In genomic region chr1:150629115-150629928, GRCh38 we compare ENCODE assay signal across 1 cellular context.
TF ChIP-seq lines count a peak whose summit lies in the region.

Gene ENSA, minus strand, starts transcription at chr1:150629612. Its CDS starts 142 bp downstream, at chr1:150629470.

TF ChIP-seq in K562, 482 proteins besides CTCF, POLR2A, EP300 and RAD21 (continued from another document and continues in another):
- no peak for TF ChIP-seq ZBTB1 (CRISPR knock-in tag; IDR thresholded peaks at IDR 0.05; ENCODE audit: borderline replicate concordance, low read depth)
- no peak for TF ChIP-seq NUFIP1 (IDR thresholded peaks at IDR 0.05; ENCODE audit: partially characterized antibody)
- TF ChIP-seq RBM17 (IDR thresholded peaks at IDR 0.05; ENCODE audit: borderline replicate concordance, low read depth, low read length): no peak
- TF ChIP-seq E2F1 (CRISPR knock-in tag; IDR thresholded peaks at IDR 0.05): 0 out of 2 replicates have a peak, but pooled peaks have one; percentile 56
- TF ChIP-seq IRF9 (tag; IDR thresholded peaks at IDR 0.05): no peak
- 0 out of 2 replicates have a peak, but pooled peaks have one; percentile 45 for TF ChIP-seq C11orf30 (IDR thresholded peaks at IDR 0.05; ENCODE audit: low read depth)
- TF ChIP-seq NR2F6 (CRISPR knock-in tag; IDR thresholded peaks at IDR 0.05): peak; percentile 84; the same call in 1 of the 2 replicates
- no peak for TF ChIP-seq ETV1 (tag; conservative IDR thresholded peaks at IDR 0.05; ENCODE audit: low read depth)
- no peak for TF ChIP-seq MCM3 (IDR thresholded peaks at IDR 0.05)
- no peak for TF ChIP-seq MECOM (CRISPR knock-in tag; IDR thresholded peaks at IDR 0.05)
- no peak for TF ChIP-seq DLX4 (CRISPR knock-in tag; IDR thresholded peaks at IDR 0.05)
- no peak for TF ChIP-seq KDM1A (IDR thresholded peaks at IDR 0.05)
- TF ChIP-seq HDAC3 (IDR thresholded peaks at IDR 0.05; ENCODE audit: borderline replicate concordance, partially characterized antibody): no peak
- TF ChIP-seq THRA (IDR thresholded peaks at IDR 0.05): no peak
- TF ChIP-seq NFE2 (IDR thresholded peaks at IDR 0.05; ENCODE audit: low read depth): no peak
- no peak for TF ChIP-seq RBM22 (IDR thresholded peaks at IDR 0.05; ENCODE audit: low read depth, low read length, poor library complexity, severe bottlenecking)
- no peak; a peak in 1 of 4 replicates for TF ChIP-seq TBL1XR1 (IDR thresholded peaks at IDR 0.05; ENCODE audit: low read length in 2 of 2)
- TF ChIP-seq CLOCK (CRISPR knock-in tag; IDR thresholded peaks at IDR 0.05; ENCODE audit: borderline replicate concordance): 0 out of 2 replicates have a peak, but pooled peaks have one; percentile 31
- TF ChIP-seq ZNF175 (CRISPR knock-in tag; IDR thresholded peaks at IDR 0.05; ENCODE audit: low read depth): no peak
- no peak; the same call in 1 of the 2 replicates for TF ChIP-seq GABPA (tag; conservative IDR thresholded peaks at IDR 0.05; ENCODE audit: low read depth)
- TF ChIP-seq HNRNPK (IDR thresholded peaks at IDR 0.05; ENCODE audit: low read depth, low read length, poor library complexity, severe bottlenecking): no peak
- TF ChIP-seq CSDE1 (IDR thresholded peaks at IDR 0.05): no peak
- peak; percentile 32; the same call in 1 of the 2 replicates for TF ChIP-seq USF1 (CRISPR knock-in tag; IDR thresholded peaks at IDR 0.05)
- TF ChIP-seq ZNF717 (CRISPR knock-in tag; IDR thresholded peaks at IDR 0.05): no peak
- TF ChIP-seq KDM5B (IDR thresholded peaks at IDR 0.05; ENCODE audit: insufficient replicate concordance, low read depth, low read length): peak; percentile 73
- TF ChIP-seq REST (CRISPR knock-in tag; IDR thresholded peaks at IDR 0.05; ENCODE audit: low read depth): no peak
- peak; percentile 78 to 81 for TF ChIP-seq NRF1 (conservative IDR thresholded peaks at IDR 0.05 in 1 of 2, IDR thresholded peaks at IDR 0.05 in 1 of 2)
- TF ChIP-seq ZNF143 (CRISPR knock-in tag; IDR thresholded peaks at IDR 0.05): no peak
- peak in 1 of 2 experiments; percentile 37 for TF ChIP-seq E2F6 (IDR thresholded peaks at IDR 0.05; ENCODE audit: borderline replicate concordance in 1 of 2, extremely low read depth in 1 of 2, insufficient read depth in 1 of 2, insufficient read length in 1 of 2, low read depth in 1 of 2, low read length in 1 of 2, poor library complexity in 1 of 2, severe bottlenecking in 1 of 2)
- TF ChIP-seq CHCHD3 (CRISPR knock-in tag; IDR thresholded peaks at IDR 0.05): no peak
- no peak for TF ChIP-seq GATAD2B (IDR thresholded peaks at IDR 0.05; ENCODE audit: borderline replicate concordance)
- no peak for TF ChIP-seq E2F5 (CRISPR knock-in tag; IDR thresholded peaks at IDR 0.05)
- TF ChIP-seq TEAD4 (IDR thresholded peaks at IDR 0.05; ENCODE audit: low read length): no peak
- no peak for TF ChIP-seq TEAD4 (CRISPR knock-in tag; IDR thresholded peaks at IDR 0.05; ENCODE audit: borderline replicate concordance)
- TF ChIP-seq ZFP1 (CRISPR knock-in tag; IDR thresholded peaks at IDR 0.05): no peak
- no peak for TF ChIP-seq KLF10 (CRISPR knock-in tag; IDR thresholded peaks at IDR 0.05)
- TF ChIP-seq ZNF311 (CRISPR knock-in tag; IDR thresholded peaks at IDR 0.05): no peak
- peak; percentile 53 for TF ChIP-seq CTBP1 (IDR thresholded peaks at IDR 0.05; ENCODE audit: borderline replicate concordance)
- TF ChIP-seq NFRKB (IDR thresholded peaks at IDR 0.05; ENCODE audit: low read depth): peak; percentile 96
- TF ChIP-seq DDX20 (tag; IDR thresholded peaks at IDR 0.05; ENCODE audit: low read depth): no peak
- no peak for TF ChIP-seq WHSC1 (IDR thresholded peaks at IDR 0.05; ENCODE audit: low read length)
- TF ChIP-seq SRSF3 (IDR thresholded peaks at IDR 0.05; ENCODE audit: insufficient read depth, low read length): no peak
- peak; percentile 68 for TF ChIP-seq NBN (IDR thresholded peaks at IDR 0.05; ENCODE audit: low read depth)
- TF ChIP-seq CBX2 (IDR thresholded peaks at IDR 0.05; ENCODE audit: insufficient read depth, low read length, poor library complexity, severe bottlenecking): no peak
- no peak; the same call in 1 of the 2 replicates for TF ChIP-seq KAT7 (CRISPR knock-in tag; IDR thresholded peaks at IDR 0.05; ENCODE audit: borderline replicate concordance)
- TF ChIP-seq FOXA3 (CRISPR knock-in tag; conservative IDR thresholded peaks at IDR 0.05 in 1 of 2, IDR thresholded peaks at IDR 0.05 in 1 of 2): no peak
- TF ChIP-seq ZNF79 (CRISPR knock-in tag; IDR thresholded peaks at IDR 0.05; ENCODE audit: low read depth): no peak
- peak in 1 of 2 experiments; percentile 27; a peak in 1 of 4 replicates for TF ChIP-seq HDAC1 (IDR thresholded peaks at IDR 0.05)
- peak; percentile 40 for TF ChIP-seq PRDM10 (IDR thresholded peaks at IDR 0.05; ENCODE audit: partially characterized antibody)
- no peak for TF ChIP-seq ZNF263 (CRISPR knock-in tag; IDR thresholded peaks at IDR 0.05; ENCODE audit: borderline replicate concordance)
- no peak for TF ChIP-seq ZSCAN29 (IDR thresholded peaks at IDR 0.05)
- peak; percentile 91 for TF ChIP-seq RBM25 (IDR thresholded peaks at IDR 0.05; ENCODE audit: low read depth, low read length, severe bottlenecking)
- TF ChIP-seq CHD2 (IDR thresholded peaks at IDR 0.05; ENCODE audit: low read depth, low read length): peak; percentile 90
- TF ChIP-seq ZEB2 (IDR thresholded peaks at IDR 0.05): no peak
- no peak for TF ChIP-seq SRSF1 (IDR thresholded peaks at IDR 0.05; ENCODE audit: low read depth, low read length)
- no peak for TF ChIP-seq ZNF174 (CRISPR knock-in tag; IDR thresholded peaks at IDR 0.05)
- TF ChIP-seq DNMT1 (IDR thresholded peaks at IDR 0.05): no peak
